Comparison of ENCODE assay signal across 12 cellular contexts in the genomic region with DNA sequence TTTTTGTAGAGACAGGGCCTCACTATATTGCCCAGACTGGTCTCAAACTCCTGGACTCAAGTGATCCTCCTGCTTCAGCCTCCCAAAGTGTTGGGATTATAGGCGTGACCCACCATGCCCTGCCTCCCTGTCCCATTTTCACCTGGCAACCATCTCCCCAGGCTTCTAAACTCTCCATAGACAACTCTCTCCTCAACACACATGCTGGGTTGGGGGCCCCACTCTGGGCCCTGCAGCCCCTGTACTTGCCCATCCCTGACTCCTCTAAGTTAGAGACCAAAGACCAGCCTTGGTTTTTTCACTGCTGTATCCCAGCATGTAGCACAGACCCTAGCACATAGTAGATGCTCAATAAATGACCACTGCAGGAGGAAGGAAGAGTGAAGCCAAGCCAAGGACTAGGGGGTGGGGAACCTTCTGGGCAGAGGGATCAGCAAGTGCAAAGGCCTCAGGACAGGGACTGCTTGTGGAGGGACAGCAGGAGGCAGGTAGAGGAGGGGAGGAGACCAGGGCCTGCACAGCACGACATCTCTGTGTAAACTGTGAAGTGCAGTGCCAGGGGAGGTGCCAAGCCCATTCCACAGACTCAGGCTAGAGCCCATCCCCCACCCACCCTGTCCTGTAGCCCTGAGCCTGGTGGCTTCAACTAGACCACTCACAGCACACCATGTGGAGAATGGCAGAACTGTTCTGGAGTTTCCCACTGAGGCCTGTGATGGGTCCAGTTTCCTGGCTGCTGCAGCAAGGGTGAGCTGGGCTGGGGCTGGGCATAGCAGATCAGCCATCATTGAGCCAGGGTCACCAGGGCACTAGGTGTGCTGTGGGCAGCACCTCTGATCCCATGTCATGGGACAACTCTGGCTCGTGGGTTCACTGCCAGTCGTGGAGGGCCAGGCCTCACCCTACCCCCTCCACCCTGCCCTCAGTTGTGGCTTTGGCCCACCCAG. TPM values are rescaled to one million over a fixed set of nuclear protein-coding genes. Genes with fewer than 3 reads are reported as not detected.
DNase-seq lines count a peak whose midpoint lies in the region; ATAC-seq, FAIRE-seq and TF ChIP-seq lines count a peak whose summit lies in the region.
"Had no signal": no experiment of that assay in that cellular context is flagged by ENCODE, and none has a peak within 500 bp of the region (broad histone marks: within the 10 kb centered on the region; RNA-seq: fewer than 3 reads in every experiment).

No MANE protein-coding gene starts in this region.

- H3K27me3 Mint-ChIP-seq in Caco-2 (ENCODE audit: insufficient read depth, unreplicated experiment), result no peaks in the 10 kb centered on the region
- H3K27me3 Mint-ChIP-seq: stimulated activated naive CD8-positive, alpha-beta T cell treated with anti-CD3 and anti-CD28 coated beads, Interleukin-15, amount 100 ng/mL, for 72 hours had no signal

- H3K4me1 Mint-ChIP-seq in Caco-2 (ENCODE audit: low read depth, unreplicated experiment), result peaks cover 26% of the 10 kb centered on the region

- FAIRE-seq in K562 (lab: Jason Lieb, UNC), result no peak

- peaks cover 54% of the 10 kb centered on the region for H3K4me1 ChIP-seq in Caco-2
- H3K4me1 ChIP-seq in K562 (replicated peaks in 1 of 2; ENCODE audit: control insufficient read depth in 2 of 2, insufficient read depth in 2 of 2, low read length in 2 of 2), result peaks cover 2 to 20% of the 10 kb centered on the region in 2 experiments; a peak in 4 of 5 replicates
- H3K4me1 ChIP-seq in neuronal stem cell (ENCODE audit: control insufficient read depth in 2 of 2, insufficient read depth in 1 of 2, low read depth in 1 of 2, low read length in 2 of 2), result peaks cover 9 to 15% of the 10 kb centered on the region in 2 donors
- peaks cover 31% of the 10 kb centered on the region for H3K4me1 ChIP-seq in hepatocyte (ENCODE audit: insufficient read depth)
- peaks cover 35% of the 10 kb centered on the region for H3K4me1 ChIP-seq in body of pancreas

- H3K27me3 ChIP-seq in Caco-2 (replicated peaks; ENCODE audit: control insufficient read depth, insufficient read depth, low read length) (no peaks in the 10 kb centered on the region), K562 (ENCODE audit: control insufficient read depth in 2 of 2, insufficient read depth in 2 of 2, low read length in 2 of 2) (no peaks in the 10 kb centered on the region), neuronal stem cell (ENCODE audit: control insufficient read depth in 3 of 3, insufficient read depth in 3 of 3, low read depth in 1 of 3, low read length in 3 of 3) (peaks cover 0 to 7% (median 0%) of the 10 kb centered on the region in 3 experiments), hepatocyte (no peaks in the 10 kb centered on the region), body of pancreas (no peaks in the 10 kb centered on the region)

- peak overlapping the region; percentile 83 for H2BK15ac ChIP-seq in neuronal stem cell (ENCODE audit: low read length)

- no peaks in the 10 kb centered on the region for H3K9me1 ChIP-seq in K562 (ENCODE audit: control insufficient read depth, insufficient read depth, low read length)

- ATAC-seq in K562, result peak; percentile 36
- no peak for ATAC-seq in body of pancreas
- ATAC-seq in HG03439 (IDR thresholded peaks at IDR 0.05; ENCODE audit: unreplicated experiment), result no peak
- ATAC-seq: Panc1; stimulated activated naive CD8-positive, alpha-beta T cell treated with anti-CD3 and anti-CD28 coated beads, Interleukin-15, amount 100 ng/mL, for 72 hours had no signal

- H2AFZ ChIP-seq in K562 (ENCODE audit: low read depth, low read length) (no peak overlapping the region), neuronal stem cell (ENCODE audit: low read length) (no peak overlapping the region), hepatocyte (no peak overlapping the region)

- H3K4me3 Mint-ChIP-seq in Caco-2 (ENCODE audit: unreplicated experiment), result no peak overlapping the region
- H3K4me3 Mint-ChIP-seq: stimulated activated naive CD8-positive, alpha-beta T cell treated with anti-CD3 and anti-CD28 coated beads, Interleukin-15, amount 100 ng/mL, for 72 hours had no signal

- BruUV-seq in Caco-2 (replicated peaks; lab: Mats Ljungman, UMichigan), result no TSS peak
- BruUV-seq in K562 (replicated peaks; lab: Mats Ljungman, UMichigan), result no TSS peak

- TF ChIP-seq EP300 in K562 (IDR thresholded peaks at IDR 0.05; ENCODE audit: low read length), result no peak

- 33% methylated on average over 4 of the region's 4 CpGs for WGBS in K562 (ENCODE audit: insufficient coverage, low coverage, missing lambda C conversion rate)
- no CpG with 5 or more reads among the region's 4 CpGs for WGBS in neuronal stem cell (ENCODE audit: extremely low coverage in 2 of 2, insufficient read length in 2 of 2, insufficient replicate concordance in 1 of 2), 2 donors
- 94% methylated on average over 4 of the region's 4 CpGs for WGBS in hepatocyte (ENCODE audit: low lambda C conversion rate, missing lambda C conversion rate)
- 79 to 88% methylated on average over 2 to 4 of the region's 4 CpGs for WGBS in body of pancreas, 2 donors

- peak overlapping the region; percentile 11 for H4K91ac ChIP-seq in neuronal stem cell (ENCODE audit: low read depth, low read length, poor library complexity)

- H3K36me3 Mint-ChIP-seq in Caco-2 (ENCODE audit: insufficient read depth, unreplicated experiment), result peaks cover 18% of the 10 kb centered on the region

- no peak for TF ChIP-seq POLR2A in K562 (conservative IDR thresholded peaks at IDR 0.05)
- no peak for TF ChIP-seq POLR2A in body of pancreas (IDR thresholded peaks at IDR 0.05)

- H3K18ac ChIP-seq in neuronal stem cell (ENCODE audit: low read length), result peak overlapping the region; percentile 76

- H3K4me2 ChIP-seq in K562 (ENCODE audit: insufficient read depth, low read length), result no peak overlapping the region
- H3K4me2 ChIP-seq in neuronal stem cell (ENCODE audit: insufficient read depth, low read length, poor library complexity, severe bottlenecking), result no peak overlapping the region
- H3K4me2 ChIP-seq in hepatocyte, result no peak overlapping the region

- POLR2A ChIA-PET in Caco-2 (lab: Charles Lee) (interaction anchor here (0.7 kb wide), 1 partner anchor 75 kb away, joined by 9 read pairs; no protein-coding TSS in a partner anchor), HEK293T (lab: Yijun Ruan, JAX) (no interaction called here), K562 (lab: Yijun Ruan, JAX) (interaction anchor here (0.6 kb wide), 1 partner anchor 17 kb away, joined by 3 read pairs; no protein-coding TSS in a partner anchor)

- peak overlapping the region in 1 of 2 experiments; percentile 51; a peak in 1 of 4 replicates for H3K9ac ChIP-seq in K562 (ENCODE audit: insufficient read depth in 1 of 2, low read depth in 2 of 2, low read length in 2 of 2)
- no peak overlapping the region for H3K9ac ChIP-seq in neuronal stem cell (ENCODE audit: low read depth, low read length, poor library complexity)

- H3K9me3 Mint-ChIP-seq in Caco-2 (ENCODE audit: unreplicated experiment), result no peaks in the 10 kb centered on the region
- H3K9me3 Mint-ChIP-seq: stimulated activated naive CD8-positive, alpha-beta T cell treated with anti-CD3 and anti-CD28 coated beads, Interleukin-15, amount 100 ng/mL, for 72 hours had no signal

- H3K9me2 ChIP-seq in hepatocyte (replicated peaks; ENCODE audit: insufficient read depth), result no peaks in the 10 kb centered on the region

- H3K79me1 ChIP-seq in neuronal stem cell (ENCODE audit: low read depth, low read length), result peaks cover 8% of the 10 kb centered on the region

- H4K20me1 ChIP-seq in K562 (replicated peaks; ENCODE audit: control insufficient read depth, insufficient read depth, low read length) (no peaks in the 10 kb centered on the region), hepatocyte (ENCODE audit: insufficient read depth, poor library complexity, severe bottlenecking) (peaks cover 7% of the 10 kb centered on the region)

- H3K27ac ChIP-seq in K562 (ENCODE audit: extremely low read depth, low read depth, low read length) (no peak overlapping the region), neuronal stem cell (replicated peaks; ENCODE audit: low read length) (no peak overlapping the region), hepatocyte (no peak overlapping the region), body of pancreas (no peak overlapping the region)

- no peak overlapping the region for H3K23ac ChIP-seq in neuronal stem cell (ENCODE audit: low read depth, low read length, poor library complexity)

- H3K9me3 ChIP-seq in Caco-2 (no peaks in the 10 kb centered on the region), K562 (replicated peaks; ENCODE audit: control insufficient read depth, insufficient read depth, low read depth, low read length) (no peaks in the 10 kb centered on the region), neuronal stem cell (replicated peaks in 1 of 2; ENCODE audit: control insufficient read depth in 2 of 2, insufficient read depth in 1 of 2, low read depth in 1 of 2, low read length in 2 of 2) (no peaks in the 10 kb centered on the region), hepatocyte (ENCODE audit: low read depth) (no peaks in the 10 kb centered on the region), body of pancreas (no peaks in the 10 kb centered on the region)

- H3K4ac ChIP-seq in neuronal stem cell (ENCODE audit: low read length), result no peak overlapping the region

- H3K27ac Mint-ChIP-seq in Caco-2 (ENCODE audit: unreplicated experiment), result peak overlapping the region; percentile 98
- H3K27ac Mint-ChIP-seq: stimulated activated naive CD8-positive, alpha-beta T cell treated with anti-CD3 and anti-CD28 coated beads, Interleukin-15, amount 100 ng/mL, for 72 hours had no signal

- H2BK120ac ChIP-seq in neuronal stem cell (ENCODE audit: low read depth, low read length), result no peak overlapping the region

- intact Hi-C loops in Caco-2 (cut with micrococcal nuclease; ENCODE audit: unreplicated experiment) (no loop called here), K562 (cut with micrococcal nuclease) (no loop called here), body of pancreas (cut with DNase I) (no loop called here)

- H4K8ac ChIP-seq in neuronal stem cell (ENCODE audit: low read depth, low read length), result no peak overlapping the region

- H2BK12ac ChIP-seq in neuronal stem cell (ENCODE audit: low read length), result no peak overlapping the region

- H2BK5ac ChIP-seq in neuronal stem cell (ENCODE audit: low read length), result peak overlapping the region; percentile 56

- H3K36me3 ChIP-seq in Caco-2 (ENCODE audit: control insufficient read depth, insufficient read depth, low read length) (peaks cover 2% of the 10 kb centered on the region; the same call in 1 of the 2 replicates), K562 (ENCODE audit: control insufficient read depth, insufficient read depth, low read length) (no peaks in the 10 kb centered on the region), neuronal stem cell (replicated peaks in 1 of 2; ENCODE audit: control insufficient read depth in 2 of 2, insufficient read depth in 2 of 2, low read length in 2 of 2) (peaks cover 0 to 3% of the 10 kb centered on the region in 2 donors), hepatocyte (replicated peaks; ENCODE audit: insufficient read depth, low read depth) (no peaks in the 10 kb centered on the region), body of pancreas (replicated peaks in 1 of 2; ENCODE audit: insufficient read depth in 1 of 2, low read depth in 2 of 2) (no peaks in the 10 kb centered on the region)

- TF ChIP-seq CTCF in Caco-2 (IDR thresholded peaks at IDR 0.05; ENCODE audit: insufficient read depth in 1 of 2, low read depth in 1 of 2, low read length in 1 of 2, severe bottlenecking in 1 of 2, unreplicated experiment in 1 of 2), result no peak
- peak in 1 of 3 experiments; percentile 27; a peak in 2 of 6 replicates for TF ChIP-seq CTCF in K562 (IDR thresholded peaks at IDR 0.05 in 2 of 3, conservative IDR thresholded peaks at IDR 0.05 in 1 of 3; ENCODE audit: insufficient read depth in 2 of 3, low read depth in 1 of 3, low read length in 3 of 3)
- no peak for TF ChIP-seq CTCF in hepatocyte (IDR thresholded peaks at IDR 0.05; ENCODE audit: poor library complexity)
- no peak for TF ChIP-seq CTCF in body of pancreas (IDR thresholded peaks at IDR 0.05)

- H3K4me3 ChIP-seq in Caco-2 (ENCODE audit: low read depth, low read length) (no peak overlapping the region), K562 (no peak overlapping the region), neuronal stem cell (ENCODE audit: low read length in 2 of 2) (no peak overlapping the region), hepatocyte (no peak overlapping the region), body of pancreas (no peak overlapping the region)

- H3K14ac ChIP-seq in neuronal stem cell (ENCODE audit: low read length), result no peak overlapping the region

- in situ Hi-C loops in K562 (cut with MboI), result no loop called here

- H2AK5ac ChIP-seq in neuronal stem cell (ENCODE audit: low read depth, low read length), result peak overlapping the region; percentile 87

- CTCF ChIA-PET in Caco-2 (lab: Charles Lee), result no interaction called here
- CTCF ChIA-PET in HEK293T (lab: Yijun Ruan, JAX), result no interaction called here
- CTCF ChIA-PET in K562 (lab: Yijun Ruan, JAX; ENCODE audit: low intra/inter-chr PET ratio), result no interaction called here

- TF ChIP-seq RAD21 in K562 (CRISPR knock-in tag; conservative IDR thresholded peaks at IDR 0.05 in 1 of 2, IDR thresholded peaks at IDR 0.05 in 1 of 2), result no peak

- DNase-seq in Caco-2 (peak in 1 of 2 experiments; percentile 66), HEK293T (ENCODE audit: extremely low spot score) (peak; percentile 44), K562 (ENCODE audit: extremely low read depth in 1 of 4, low spot score in 3 of 4) (no peak), neuronal stem cell (ENCODE audit: low spot score) (no peak), hepatocyte (ENCODE audit: low spot score) (no peak), body of pancreas (no peak), activated gamma-delta T cell treated with Interleukin-2 at 50 U/mL for 16 hours (no peak)
- DNase-seq: NCI-H2171 treated with DMSO at 0.1 percent for 48 hours; stimulated activated CD4-positive, alpha-beta T cell treated with anti-CD3 and anti-CD28 coated beads, Interleukin-4, amount 100 ng/mL, for 1 hour; stimulated activated naive CD8-positive, alpha-beta T cell treated with anti-CD3 and anti-CD28 coated beads, Interleukin-15, amount 100 ng/mL, for 72 hours had no signal

- H3K79me2 ChIP-seq in K562 (ENCODE audit: control insufficient read depth, insufficient read depth, low read length) (no peaks in the 10 kb centered on the region), hepatocyte (peaks cover 22% of the 10 kb centered on the region)

RNA-seq across cellular contexts. Expression of a gene that starts 3.4 kb away (rescaled TPM):
- 197 and 222 TPM in 2 replicates for total RNA-seq in Caco-2 (2022)
- total RNA-seq in K562 (2011; cell fraction: chromatin; rRNA removed; ENCODE audit: low replicate concordance), result 23.1 and 61.0 TPM in 2 replicates
- total RNA-seq in K562 (2011; cell fraction: nucleolus; rRNA removed), result 26.7 and 29.4 TPM in 2 replicates
- 20.5 and 28.9 TPM in 2 replicates for total RNA-seq in K562 (2011; cell fraction: nucleoplasm; rRNA removed)
- total RNA-seq in K562 (2014; rRNA removed), result 2.0 and 4.7 TPM in 2 replicates
- total RNA-seq in K562 (2014; rRNA removed; fragmentation: Illumina TruSeq; extraction: Trizol), result 1.4 and 1.9 TPM in 2 replicates
- 2.9 and 3.1 TPM in 2 replicates for total RNA-seq in K562 (2015; rRNA removed; fragmentation: Illumina TruSeq; extraction: Trizol)
- total RNA-seq in K562 (2021), result 7.0 and 7.7 TPM in 2 replicates
- 8.0 and 8.5 TPM in 2 replicates for polyA plus RNA-seq in K562 (2011; rRNA removed)
- polyA plus RNA-seq in K562 (2011; cell fraction: cytosol; rRNA removed), result 6.8 and 11.9 TPM in 2 replicates
- polyA plus RNA-seq in K562 (2011; cell fraction: nucleus; rRNA removed), result 45.7 and 78.2 TPM in 2 replicates
- 4.7 and 5.8 TPM in 2 replicates for polyA plus RNA-seq in K562 (2012)
- polyA plus RNA-seq in K562 (2014; fragmentation: Illumina TruSeq; extraction: Trizol), result 5.4 and 8.3 TPM in 2 replicates
- under 1 TPM; 0.06 to 0.14 TPM for polyA plus RNA-seq in K562 (2014; fragmentation: Nextera tagmentation; extraction: Ambion mirVana)
- polyA plus RNA-seq in K562 (2014; rRNA removed), result 4.8 and 5.2 TPM in 2 replicates
- 5.2 and 16.3 TPM in 2 replicates for polyA minus RNA-seq in K562 (2011; rRNA and poly(A)+ RNA removed)
- polyA minus RNA-seq in K562 (2011; cell fraction: cytosol; rRNA and poly(A)+ RNA removed), result 4.0 and 10.0 TPM in 2 replicates
- polyA minus RNA-seq in K562 (2011; cell fraction: nucleus; rRNA and poly(A)+ RNA removed), result 12.3 and 15.8 TPM in 2 replicates
- 32.2 TPM for polyA plus RNA-seq in neuronal stem cell (2013, experiment 1 of 2)
- polyA plus RNA-seq in neuronal stem cell (2013, experiment 2 of 2), result 33.5 TPM
- 45.5 and 69.8 TPM in 2 replicates for total RNA-seq in hepatocyte
- 55.1 and 56.4 TPM in 2 replicates for polyA plus RNA-seq in hepatocyte
- 10 to 100 TPM; 25.9 to 35.3 TPM for total RNA-seq in body of pancreas

RNA-seq across cellular contexts. Expression of a gene that starts 53.0 kb away (rescaled TPM):
- 95.6 and 106 TPM in 2 replicates for total RNA-seq in Caco-2 (2022)
- total RNA-seq in K562 (2011; cell fraction: chromatin; rRNA removed; ENCODE audit: low replicate concordance), result 19.6 and 33.3 TPM in 2 replicates
- 23.8 and 26.2 TPM in 2 replicates for total RNA-seq in K562 (2011; cell fraction: nucleolus; rRNA removed)
- 29.3 and 40.0 TPM in 2 replicates for total RNA-seq in K562 (2011; cell fraction: nucleoplasm; rRNA removed)
- total RNA-seq in K562 (2014; rRNA removed), result 9.2 and 15.5 TPM in 2 replicates
- total RNA-seq in K562 (2014; rRNA removed; fragmentation: Illumina TruSeq; extraction: Trizol), result 10.4 and 12.3 TPM in 2 replicates
- 14.1 and 16.3 TPM in 2 replicates for total RNA-seq in K562 (2015; rRNA removed; fragmentation: Illumina TruSeq; extraction: Trizol)
- total RNA-seq in K562 (2021), result 15.3 and 16.7 TPM in 2 replicates
- 30.0 and 35.0 TPM in 2 replicates for polyA plus RNA-seq in K562 (2011; rRNA removed)
- 55.8 and 75.0 TPM in 2 replicates for polyA plus RNA-seq in K562 (2011; cell fraction: cytosol; rRNA removed)
- 31.7 and 40.3 TPM in 2 replicates for polyA plus RNA-seq in K562 (2011; cell fraction: nucleus; rRNA removed)
- 20.9 and 26.2 TPM in 2 replicates for polyA plus RNA-seq in K562 (2012)
- polyA plus RNA-seq in K562 (2014; fragmentation: Illumina TruSeq; extraction: Trizol), result 27.9 and 31.6 TPM in 2 replicates
- 10 to 100 TPM; 17.4 to 17.8 TPM for polyA plus RNA-seq in K562 (2014; fragmentation: Nextera tagmentation; extraction: Ambion mirVana)
- polyA plus RNA-seq in K562 (2014; rRNA removed), result 24.8 and 25.3 TPM in 2 replicates
- polyA minus RNA-seq in K562 (2011; rRNA and poly(A)+ RNA removed), result 11.3 and 13.7 TPM in 2 replicates
- 8.8 and 12.4 TPM in 2 replicates for polyA minus RNA-seq in K562 (2011; cell fraction: cytosol; rRNA and poly(A)+ RNA removed)
- polyA minus RNA-seq in K562 (2011; cell fraction: nucleus; rRNA and poly(A)+ RNA removed), result 4.8 and 6.2 TPM in 2 replicates
- polyA plus RNA-seq in neuronal stem cell (2013, experiment 1 of 2), result 66.5 TPM
- polyA plus RNA-seq in neuronal stem cell (2013, experiment 2 of 2), result 66.4 TPM
- 35.4 and 43.8 TPM in 2 replicates for total RNA-seq in hepatocyte
- polyA plus RNA-seq in hepatocyte, result 84.1 and 93.9 TPM in 2 replicates
- total RNA-seq in body of pancreas, result 10 to 100 TPM in 1 of 2 donors, 1 to 10 TPM in 1; 8.6 to 11.9 TPM
